ENCODE assay signal across 19 cellular contexts in the genomic region with DNA sequence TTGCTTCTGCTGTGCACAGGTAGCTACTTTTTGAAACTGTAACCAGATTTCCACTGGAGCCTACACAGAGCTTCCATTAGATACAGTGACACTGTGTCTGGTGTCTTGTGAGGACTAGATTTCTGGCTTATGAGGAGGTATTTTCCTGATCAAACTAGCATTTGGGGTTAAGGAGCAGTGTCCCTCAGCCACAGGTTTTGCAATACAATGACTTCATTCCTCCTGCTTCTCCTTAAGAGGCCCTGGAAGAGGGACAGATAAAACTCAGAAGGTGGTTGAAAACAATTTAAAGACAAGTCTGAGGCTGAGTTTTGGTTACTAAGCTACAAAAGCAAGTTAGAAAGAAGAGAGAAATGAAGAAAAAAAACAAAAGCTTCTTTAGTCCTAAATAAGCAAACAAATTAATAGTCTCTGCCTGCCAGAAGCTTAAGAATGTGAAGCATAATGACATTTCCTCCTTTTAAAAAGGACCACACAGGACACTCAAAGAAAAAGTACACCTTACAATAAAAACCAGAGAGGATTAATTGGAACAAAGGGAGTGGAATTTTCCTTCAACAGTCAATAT. TPM values are rescaled to one million over a fixed set of nuclear protein-coding genes. Genes with fewer than 3 reads are reported as not detected.
A peak's percentile ranks its signal among the peaks of the same experiment; 100 is the strongest.
DNase-seq lines count a peak whose midpoint lies in the region; FAIRE-seq and TF ChIP-seq lines count a peak whose summit lies in the region.
"Had no signal": no experiment of that assay in that cellular context is flagged by ENCODE, and none has a peak within 500 bp of the region (broad histone marks: within the 10 kb centered on the region; RNA-seq: fewer than 3 reads in every experiment).

No MANE protein-coding gene starts in this region.

- TF ChIP-seq POLR2A in breast epithelium (IDR thresholded peaks at IDR 0.05): no peak
- TF ChIP-seq POLR2A in tibial nerve (IDR thresholded peaks at IDR 0.05): no peak

- no peaks in the 10 kb centered on the region for H3K9me3 Mint-ChIP-seq in MCF 10A (ENCODE audit: unreplicated experiment)
- H3K9me3 Mint-ChIP-seq: CD8-positive, alpha-beta T cell had no signal

- BruUV-seq in MCF 10A (replicated peaks; lab: Mats Ljungman, UMichigan) (no TSS peak), mammary epithelial cell (replicated peaks; lab: Mats Ljungman, UMichigan) (no TSS peak)

- peak; percentile 65 for FAIRE-seq in keratinocyte (lab: Jason Lieb, UNC)
- FAIRE-seq: A549 had no signal

- no peaks in the 10 kb centered on the region for H3K9me3 ChIP-seq in breast epithelium
- no peaks in the 10 kb centered on the region for H3K9me3 ChIP-seq in mammary epithelial cell (replicated peaks; ENCODE audit: insufficient read depth, low read length)
- H3K9me3 ChIP-seq in keratinocyte (ENCODE audit: control insufficient read depth, low read depth, low read length): no peaks in the 10 kb centered on the region
- H3K9me3 ChIP-seq in tibial nerve: no peaks in the 10 kb centered on the region
- no peaks in the 10 kb centered on the region for H3K9me3 ChIP-seq in MG63
- H3K9me3 ChIP-seq: A549, spleen, stomach had no signal

- H3K27me3 ChIP-seq in breast epithelium (no peaks in the 10 kb centered on the region), mammary epithelial cell (ENCODE audit: insufficient read depth, low read length) (no peaks in the 10 kb centered on the region), keratinocyte (ENCODE audit: control insufficient read depth, extremely low read depth, insufficient read depth, low read length) (no peaks in the 10 kb centered on the region), tibial nerve (no peaks in the 10 kb centered on the region), MG63 (no peaks in the 10 kb centered on the region)
- H3K27me3 ChIP-seq: spleen, stomach had no signal

- peaks cover 13% of the 10 kb centered on the region for H3K4me1 Mint-ChIP-seq in MCF 10A (ENCODE audit: insufficient read depth, unreplicated experiment)

- in situ Hi-C loops in mammary epithelial cell (cut with MboI; ENCODE audit: low sequenced_read_pairs in 2 of 2): no loop called here

- intact Hi-C loops in MCF 10A (cut with micrococcal nuclease): loop anchor here (10.0 kb wide), 1 partner anchor 71 kb away; no protein-coding TSS in a partner anchor
- intact Hi-C loops in breast epithelium (cut with DNase I; ENCODE audit: low total_unique reads): no loop called here
- intact Hi-C loops in mammary epithelial cell (cut with micrococcal nuclease): loop anchor here (5.0 kb wide), 1 partner anchor 74 kb away; no protein-coding TSS in a partner anchor

- H3K4me3 ChIP-seq in breast epithelium: no peak overlapping the region
- H3K4me3 ChIP-seq in mammary epithelial cell (replicated peaks in 1 of 3; ENCODE audit: insufficient read depth in 1 of 3, low read depth in 2 of 3, low read length in 3 of 3): no peak overlapping the region
- H3K4me3 ChIP-seq in keratinocyte (ENCODE audit: control insufficient read depth in 2 of 3, extremely low read depth in 1 of 3, insufficient read depth in 2 of 3, low read depth in 1 of 3, low read length in 3 of 3): no peak overlapping the region
- no peak overlapping the region for H3K4me3 ChIP-seq in tibial nerve
- no peak overlapping the region for H3K4me3 ChIP-seq in MG63
- H3K4me3 ChIP-seq: A549, spleen, stomach had no signal

- H3K4me1 ChIP-seq in breast epithelium (no peaks in the 10 kb centered on the region), mammary epithelial cell (ENCODE audit: insufficient read depth, low read length) (no peaks in the 10 kb centered on the region), keratinocyte (ENCODE audit: control insufficient read depth, extremely low read depth, insufficient read depth, low read length) (no peaks in the 10 kb centered on the region), tibial nerve (peaks cover 0 to 15% (median 0%) of the 10 kb centered on the region in 4 donors)
- H3K4me1 ChIP-seq: spleen had no signal

- TF ChIP-seq CTCF in MCF 10A (IDR thresholded peaks at IDR 0.05; ENCODE audit: unreplicated experiment) (no peak), breast epithelium (IDR thresholded peaks at IDR 0.05) (no peak), mammary epithelial cell (conservative IDR thresholded peaks at IDR 0.05 in 1 of 2, IDR thresholded peaks at IDR 0.05 in 1 of 2; ENCODE audit: extremely low read depth in 1 of 2, insufficient read depth in 1 of 2, low read depth in 1 of 2, low read length in 2 of 2) (no peak), keratinocyte (optimal IDR thresholded peaks at IDR 0.05 in 1 of 3, IDR thresholded peaks at IDR 0.05 in 1 of 3, conservative IDR thresholded peaks at IDR 0.05 in 1 of 3; ENCODE audit: extremely low read depth in 1 of 3, insufficient read depth in 2 of 3, low read length in 3 of 3) (no peak), tibial nerve (IDR thresholded peaks at IDR 0.05) (no peak)

- CTCF ChIA-PET in MCF 10A (lab: Yijun Ruan, JAX): interaction anchor here (0.6 to 1.9 kb wide), 5 partner anchors 10 to 88 kb away, joined by 3 to 13 read pairs (median 3); partner anchors contain the start of gene YARS2
- CTCF ChIA-PET in mammary epithelial cell (lab: Charles Lee; ENCODE audit: low non-redundant PET): no interaction called here

- peaks cover 6% of the 10 kb centered on the region for H3K79me2 ChIP-seq in mammary epithelial cell (ENCODE audit: insufficient read depth, low read length)
- peaks cover 13% of the 10 kb centered on the region for H3K79me2 ChIP-seq in keratinocyte (ENCODE audit: control insufficient read depth, insufficient read depth, low read length)

- H3K36me3 ChIP-seq in breast epithelium (no peaks in the 10 kb centered on the region), mammary epithelial cell (ENCODE audit: insufficient read depth, low read length) (no peaks in the 10 kb centered on the region), keratinocyte (ENCODE audit: control insufficient read depth in 2 of 2, extremely low read depth in 1 of 2, insufficient read depth in 2 of 2, low read length in 2 of 2) (peaks cover 13 to 25% of the 10 kb centered on the region in 2 experiments), tibial nerve (peaks cover 0 to 28% (median 0%) of the 10 kb centered on the region in 3 donors), MG63 (no peaks in the 10 kb centered on the region)

- H3K4me3 Mint-ChIP-seq in MCF 10A (ENCODE audit: unreplicated experiment): no peak overlapping the region
- H3K4me3 Mint-ChIP-seq: CD8-positive, alpha-beta T cell had no signal

- H3K4me2 ChIP-seq in mammary epithelial cell (ENCODE audit: insufficient read depth, low read depth, low read length): no peak overlapping the region
- no peak overlapping the region for H3K4me2 ChIP-seq in keratinocyte (ENCODE audit: control insufficient read depth, extremely low read depth, insufficient read depth, low read depth, low read length)
- H3K4me2 ChIP-seq: A549, KMS-11 had no signal

- H3K9ac ChIP-seq in mammary epithelial cell (ENCODE audit: insufficient read depth, low read length): no peak overlapping the region
- no peak overlapping the region for H3K9ac ChIP-seq in keratinocyte (ENCODE audit: control insufficient read depth, extremely low read depth, insufficient read depth, low read length)
- H3K9ac ChIP-seq: KMS-11 had no signal

- H2AFZ ChIP-seq in mammary epithelial cell (ENCODE audit: low read depth, low read length): no peak overlapping the region
- H2AFZ ChIP-seq in keratinocyte (ENCODE audit: control insufficient read depth, low read length): no peak overlapping the region

- DNase-seq in MCF 10A (ENCODE audit: unreplicated experiment): peak; percentile 14
- DNase-seq in breast epithelium (ENCODE audit: low spot score in 2 of 2): no peak
- DNase-seq in mammary epithelial cell: peak; percentile 42
- no peak for DNase-seq in keratinocyte (ENCODE audit: low read depth, low spot score)
- peak in 1 of 2 donors; percentile 7 for DNase-seq in tibial nerve (ENCODE audit: low spot score in 2 of 2)
- no peak for DNase-seq in dermis blood vessel endothelial cell
- DNase-seq in MG63: no peak
- no peak for DNase-seq in DMS 273 (lab: John Stamatoyannopoulos, UW; ENCODE audit: unreplicated experiment)
- DNase-seq: activated CD4-positive, alpha-beta T cell treated with anti-CD3 and anti-CD28 coated beads, Interleukin-2, amount 50 U/mL, for 48 hours; anterior cingulate cortex; CD8-positive, alpha-beta T cell; effector memory CD4-positive, alpha-beta T cell; NCI-H2081; nucleus accumbens; SHP77; spleen; stomach had no signal

- H4K20me1 ChIP-seq in mammary epithelial cell (ENCODE audit: insufficient read depth, low read length) (no peaks in the 10 kb centered on the region), keratinocyte (ENCODE audit: control insufficient read depth, extremely low read depth, insufficient read depth, low read length) (no peaks in the 10 kb centered on the region)

- dilution Hi-C loops in mammary epithelial cell (cut with HindIII; ENCODE audit: low sequenced_read_pairs) (no loop called here), keratinocyte (cut with MboI; ENCODE audit: extremely low pct_ligation_motif_present, low sequenced_read_pairs) (no loop called here)

- peaks cover 73% of the 10 kb centered on the region for H3K36me3 Mint-ChIP-seq in MCF 10A (ENCODE audit: insufficient read depth, unreplicated experiment)
- H3K36me3 Mint-ChIP-seq: CD8-positive, alpha-beta T cell had no signal

- H3K9me1 ChIP-seq in keratinocyte (ENCODE audit: control insufficient read depth, extremely low read depth, insufficient read depth, low read length): no peaks in the 10 kb centered on the region

- peak overlapping the region; percentile 28 for H3K27ac Mint-ChIP-seq in MCF 10A (ENCODE audit: low read depth, unreplicated experiment)
- H3K27ac Mint-ChIP-seq: CD8-positive, alpha-beta T cell had no signal

- POLR2A ChIA-PET in MCF 10A (lab: Yijun Ruan, JAX): interaction anchor here (0.7 to 1.6 kb wide), 4 partner anchors 11 to 88 kb away, joined by 3 to 6 read pairs (median 4); partner anchors contain the start of gene YARS2

- peak in 1 of 2 donors; percentile 52 for TF ChIP-seq EP300 in tibial nerve (IDR thresholded peaks at IDR 0.05)

- no peaks in the 10 kb centered on the region for H3K27me3 Mint-ChIP-seq in MCF 10A (ENCODE audit: insufficient read depth, unreplicated experiment)

- H3K27ac ChIP-seq in breast epithelium (peak overlapping the region in 1 of 2 donors; percentile 23), mammary epithelial cell (ENCODE audit: insufficient read depth, low read depth, low read length) (no peak overlapping the region), keratinocyte (ENCODE audit: control insufficient read depth, insufficient read depth, low read length) (no peak overlapping the region), tibial nerve (peak overlapping the region in 3 of 4 donors; percentile 38 to 64 (median 42))
- H3K27ac ChIP-seq: A549, KMS-11, spleen, stomach had no signal

RNA-seq across cellular contexts. Expression of gene PKP2, which starts 53.0 kb away (rescaled TPM):
- total RNA-seq in MCF 10A (2022) (58.5 and 88.0 TPM in 2 replicates), breast epithelium (10 to 100 TPM; 28.5 to 39.2 (median 32.5) TPM), mammary epithelial cell (10 to 100 TPM; 42.3 to 42.8 TPM), tibial nerve (10 to 100 TPM; 35.0 to 45.0 (median 42.5) TPM), dermis blood vessel endothelial cell (1.2 and 4.9 TPM in 2 replicates)
- polyA plus RNA-seq in mammary epithelial cell (35.8 TPM), keratinocyte (38.2 to 55.5 TPM (median 50.4 TPM) in 3 replicates)
- polyA minus RNA-seq in mammary epithelial cell (51.7 TPM), keratinocyte (43.3 to 81.9 TPM (median 56.8 TPM) in 3 replicates)
- 12.8 TPM for polyA plus RNA-seq in keratinocyte (2011; ENCODE audit: low read depth)
- 38.8 and 54.4 TPM in 2 replicates for polyA plus RNA-seq in keratinocyte (2011; cell fraction: cytosol; rRNA removed)
- polyA plus RNA-seq in keratinocyte (2011; cell fraction: nucleus; rRNA removed): 54.9 and 60.9 TPM in 2 replicates
- polyA plus RNA-seq in keratinocyte (2012; ENCODE audit: low replicate concordance): 23.9 and 43.6 TPM in 2 replicates
- 52.0 TPM for polyA minus RNA-seq in keratinocyte (2011; cell fraction: cytosol; rRNA and poly(A)+ RNA removed)
- 61.7 and 80.4 TPM in 2 replicates for polyA minus RNA-seq in keratinocyte (2011; cell fraction: nucleus; rRNA and poly(A)+ RNA removed)
- 7.4 and 10.6 TPM in 2 replicates for total RNA-seq in MG63 (2014; rRNA removed; shearing (Covaris generic); ENCODE audit: low replicate concordance)
- total RNA-seq: CD8-positive, alpha-beta T cell had no signal

Comparison
In these comparisons a context has a peak if more than half of its experiments do, and no peak if none do; other contexts are left out.
1. DNase-seq: peak in MCF 10A (single experiment) and mammary epithelial cell (single experiment); none in breast epithelium (0 of 2), keratinocyte (single experiment), dermis blood vessel endothelial cell (single experiment), MG63 (single experiment) and DMS 273 (single experiment).
2. H3K27ac ChIP-seq: peak in tibial nerve (3 of 4); none in mammary epithelial cell (single experiment) and keratinocyte (single experiment).